In the genomic region with DNA sequence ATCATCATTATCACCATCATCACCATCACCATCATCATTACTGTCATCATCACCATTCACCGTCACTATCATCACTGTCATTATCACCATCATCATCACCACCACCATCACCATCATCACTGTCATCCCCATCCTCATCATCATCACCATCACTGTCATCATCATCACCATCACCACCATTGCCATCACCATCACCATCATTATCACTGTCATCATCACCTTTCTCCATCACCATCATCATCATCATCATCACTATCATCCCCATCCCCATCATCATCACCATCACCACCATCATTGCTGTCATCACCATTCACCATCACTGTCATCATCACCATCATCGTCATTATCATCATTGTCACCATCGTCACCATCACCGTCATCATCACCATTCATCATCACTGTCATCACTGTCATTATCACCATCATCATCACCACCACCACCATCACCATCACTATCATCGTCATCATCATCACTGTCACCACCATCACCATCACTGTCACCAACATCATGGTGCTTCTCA, we compare ENCODE assay signal across 21 cellular contexts.
"Had no signal": no experiment of that assay in that cellular context is flagged by ENCODE, and none has a peak within 500 bp of the region (broad histone marks: within the 10 kb centered on the region; RNA-seq: fewer than 3 reads in every experiment).

No MANE protein-coding gene starts in this region.

- FAIRE-seq: kidney, pancreas had no signal

- H3K9me3 ChIP-seq: colonic mucosa, left ventricle myocardium inferior, pancreas, testis, tibial nerve, upper lobe of right lung had no signal

- H2AFZ ChIP-seq: hepatocyte, neural progenitor cell had no signal

- ATAC-seq: left cardiac atrium; natural killer cell treated with Interleukin-12 subunit alpha and Interleukin-12 subunit beta and Interleukin-15 and Interleukin-18, amount 100 ng/mL, for 72 hours; pancreas; right cardiac atrium; upper lobe of right lung had no signal

- H3K36me3 ChIP-seq: colonic mucosa, left ventricle myocardium inferior, neural progenitor cell, pancreas, tibial nerve, upper lobe of right lung had no signal

- H3K4me3 ChIP-seq: colonic mucosa, hepatocyte, left ventricle myocardium inferior, lung, neural progenitor cell, pancreas, smooth muscle cell, testis, tibial nerve, upper lobe of right lung had no signal

- H3K27me3 ChIP-seq: colonic mucosa, hepatocyte, pancreas, testis, tibial nerve, upper lobe of right lung had no signal

- H3K4me1 ChIP-seq: colonic mucosa, neural progenitor cell had no signal

- H3K27ac ChIP-seq: colonic mucosa, hepatocyte, left ventricle myocardium inferior, neural progenitor cell, pancreas, testis, tibial nerve, upper lobe of right lung had no signal

- DNase-seq: colonic mucosa; effector CD4-positive, alpha-beta T cell; foreskin melanocyte; head of caudate nucleus; kidney; left cardiac atrium; left ventricle myocardium inferior; mesenchymal stem cell; midbrain; occipital lobe; pancreas; right cardiac atrium; stimulated activated CD4-positive, alpha-beta T cell treated with anti-CD3 and anti-CD28 coated beads, Interleukin-2, amount 100 ng/mL, for 48 hours; testis; upper lobe of right lung had no signal

- H3K4me2 ChIP-seq: hepatocyte, neural progenitor cell, smooth muscle cell had no signal

- H3K9ac ChIP-seq: neural progenitor cell had no signal
